In the genomic region with DNA sequence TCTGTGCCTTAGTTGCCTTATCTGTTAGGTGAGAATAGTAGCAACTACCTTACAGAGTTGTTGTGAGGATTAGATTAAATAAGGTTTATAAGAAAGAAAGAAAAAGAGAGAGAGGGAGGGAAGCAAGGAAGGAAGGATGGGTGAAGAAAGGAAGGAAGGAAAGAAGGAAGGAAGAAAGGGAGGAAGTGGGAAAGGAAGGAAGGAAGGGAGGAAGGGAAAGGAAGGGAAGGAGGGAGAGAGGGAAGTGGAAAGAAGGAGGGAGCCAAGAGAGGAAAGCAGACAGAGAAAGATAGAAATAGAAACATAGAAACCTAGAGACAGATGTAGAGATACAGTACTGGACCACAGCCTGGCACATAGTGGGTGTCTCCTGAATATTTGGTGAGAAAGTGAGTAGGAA, we compare ENCODE assay signal across 8 cellular contexts.
"Had no signal": no experiment of that assay in that cellular context is flagged by ENCODE, and none has a peak within 500 bp of the region (broad histone marks: within the 10 kb centered on the region; RNA-seq: fewer than 3 reads in every experiment).

No MANE protein-coding gene starts in this region.

- FAIRE-seq: G401.6, GM12878, GM12891, GM12892, GM18507, GM19239 had no signal

- ATAC-seq: GM12878 had no signal

- H3K4me3 ChIP-seq: GM12878 had no signal

- DNase-seq: GDM1, GF-D8 had no signal
